9 cellular contexts compared by ENCODE assay signal in the genomic region with DNA sequence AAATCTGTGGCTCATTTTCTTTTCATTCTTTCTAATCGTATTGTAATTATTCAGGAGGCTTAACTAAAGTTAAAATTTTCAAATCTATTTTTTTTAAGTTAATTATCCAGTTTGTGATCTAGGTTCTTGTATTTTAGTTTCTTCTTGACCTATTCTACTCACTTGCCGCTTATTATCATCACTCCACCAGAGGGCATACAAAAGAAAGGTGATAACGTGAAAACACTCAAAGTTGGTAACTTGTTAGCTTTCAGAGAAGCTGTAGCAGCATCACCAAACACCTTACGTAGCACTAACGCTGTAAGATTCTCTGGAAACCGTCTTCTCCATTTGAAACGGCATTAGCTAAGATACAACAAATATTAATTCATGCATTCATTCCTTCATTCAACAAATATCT. TPM values are rescaled to one million over a fixed set of nuclear protein-coding genes. Genes with fewer than 3 reads are reported as not detected.
DNase-seq lines count a peak whose midpoint lies in the region; ATAC-seq and TF ChIP-seq lines count a peak whose summit lies in the region.
"Had no signal": no experiment of that assay in that cellular context is flagged by ENCODE, and none has a peak within 500 bp of the region (broad histone marks: within the 10 kb centered on the region; RNA-seq: fewer than 3 reads in every experiment).

No MANE protein-coding gene starts in this region.

- H3K27me3 Mint-ChIP-seq in Calu3 (ENCODE audit: unreplicated experiment) (no peaks in the 10 kb centered on the region), T-cell (peaks cover 40 to 51% of the 10 kb centered on the region in 2 donors)

- no peaks in the 10 kb centered on the region for H3K9me3 ChIP-seq in WERI-Rb-1 (ENCODE audit: severe bottlenecking)

- CTCF ChIA-PET in Calu3 (lab: Charles Lee): interaction anchor here (2.6 kb wide), 1 partner anchor 116 kb away, joined by 6 read pairs; a partner anchor contains a TSS
- CTCF ChIA-PET in T-cell (lab: Charles Lee): interaction anchor here in 1 of 2 donors (0.5 kb wide), 1 partner anchor 152 kb away, joined by 3 read pairs; no protein-coding TSS in a partner anchor

- TF ChIP-seq CTCF in Calu3 (IDR thresholded peaks at IDR 0.05; ENCODE audit: unreplicated experiment) (peak; percentile 20), HFF-Myc (IDR thresholded peaks at IDR 0.05; ENCODE audit: low read depth, low read length, missing control alignments) (peak; percentile 27), WERI-Rb-1 (IDR thresholded peaks at IDR 0.05; ENCODE audit: low read depth, low read length) (0 out of 2 replicates have a peak, but pooled peaks have one; percentile 24)

- ATAC-seq in T-cell (replicated peaks in 1 of 4) (no peak), HG02973 (IDR thresholded peaks at IDR 0.05; ENCODE audit: unreplicated experiment) (no peak)

- no peak overlapping the region for H3K4me3 Mint-ChIP-seq in Calu3 (ENCODE audit: low read depth, unreplicated experiment)
- no peak overlapping the region for H3K4me3 Mint-ChIP-seq in T-cell

- DNase-seq in Calu3: no peak
- no peak for DNase-seq in HFF-Myc (ENCODE audit: extremely low read depth, low read depth)
- DNase-seq in WERI-Rb-1: no peak
- peak; percentile 63 for DNase-seq in left kidney (ENCODE audit: low read depth, low spot score)
- no peak for DNase-seq in stimulated activated naive CD4-positive, alpha-beta T cell (lab: John Stamatoyannopoulos, UW)
- no peak for DNase-seq in T-cell
- no peak for DNase-seq in central memory CD4-positive, alpha-beta T cell
- DNase-seq: activated T-cell treated with anti-CD3 and anti-CD28 coated beads for 4 hours had no signal

- H3K27me3 ChIP-seq in WERI-Rb-1 (ENCODE audit: insufficient read depth, low read depth, severe bottlenecking): no peaks in the 10 kb centered on the region

- POLR2A ChIA-PET in T-cell (lab: Charles Lee): no interaction called here

- no peak overlapping the region for H3K27ac ChIP-seq in WERI-Rb-1

- H3K4me1 Mint-ChIP-seq in Calu3 (ENCODE audit: low read depth, unreplicated experiment) (peaks cover 9% of the 10 kb centered on the region), T-cell (peaks cover 9 to 18% (median 10%) of the 10 kb centered on the region in 3 donors)

- peaks cover 12% of the 10 kb centered on the region for H3K36me3 Mint-ChIP-seq in Calu3 (ENCODE audit: insufficient read depth, unreplicated experiment)
- no peaks in the 10 kb centered on the region for H3K36me3 Mint-ChIP-seq in T-cell

- no peaks in the 10 kb centered on the region for H3K9me3 Mint-ChIP-seq in Calu3 (ENCODE audit: low read depth, unreplicated experiment)
- no peaks in the 10 kb centered on the region for H3K9me3 Mint-ChIP-seq in T-cell

- H3K27ac Mint-ChIP-seq in Calu3 (ENCODE audit: unreplicated experiment) (no peak overlapping the region), T-cell (no peak overlapping the region)

- intact Hi-C loops in Calu3 (cut with micrococcal nuclease; ENCODE audit: unreplicated experiment): loop anchor here (1.0 kb wide), 1 partner anchor 112 kb away; no protein-coding TSS in a partner anchor

- H3K4me3 ChIP-seq in HFF-Myc (replicated peaks; ENCODE audit: low read depth, low read length) (no peak overlapping the region), WERI-Rb-1 (ENCODE audit: low read depth, low read length) (no peak overlapping the region)

- BruUV-seq in Calu3 (replicated peaks; lab: Mats Ljungman, UMichigan): no TSS peak

- H3K36me3 ChIP-seq in WERI-Rb-1: no peaks in the 10 kb centered on the region

RNA-seq across cellular contexts. Expression of a gene that starts 4.8 kb away (rescaled TPM):
- total RNA-seq in Calu3 (2022) (22.6 and 24.0 TPM in 2 replicates), T-cell (1 to 10 TPM in 2 of 5 donors, under 1 TPM in 3; 0.26 to 2.7 (median 0.73) TPM)
